In genomic region chr19:48271531-48272151, GRCh38 we compare ENCODE assay signal across 8 cellular contexts. TPM values are rescaled to one million over a fixed set of nuclear protein-coding genes. Genes with fewer than 3 reads are reported as not detected.
DNase-seq lines count a peak whose midpoint lies in the region; ATAC-seq and TF ChIP-seq lines count a peak whose summit lies in the region.

No MANE protein-coding gene starts in this region.

- peaks cover 6% of the 10 kb centered on the region; the same call in 1 of the 2 replicates for H3K36me3 ChIP-seq in ES-I3 (ENCODE audit: insufficient read depth, low read length)

- CTCF ChIA-PET in activated CD8-positive, alpha-beta T cell treated with anti-CD3 and anti-CD28 coated beads for 36 hours (lab: Charles Lee), result interaction anchor here (0.8 to 3.0 kb wide), 5 partner anchors 11 to 64 kb away, joined by 3 to 12 read pairs (median 4); no protein-coding TSS in a partner anchor

- H3K4me3 Mint-ChIP-seq in activated CD8-positive, alpha-beta T cell treated with anti-CD3 and anti-CD28 coated beads for 36 hours, result peak overlapping the region; percentile 74
- H3K4me3 Mint-ChIP-seq in neural crest cell, result peak overlapping the region; percentile 93

- H3K9me3 ChIP-seq in ES-I3 (ENCODE audit: control insufficient read depth, insufficient read depth, low read length), result no peaks in the 10 kb centered on the region

- TF ChIP-seq CTCF in LNCaP clone FGC (IDR thresholded peaks at IDR 0.05; ENCODE audit: control insufficient read depth, extremely low read depth, insufficient read depth) (no peak), foreskin fibroblast (IDR thresholded peaks at IDR 0.05; ENCODE audit: low read depth, low read length) (no peak), neural crest cell (conservative IDR thresholded peaks at IDR 0.05) (no peak)
- TF ChIP-seq CTCF in activated CD8-positive, alpha-beta T cell treated with anti-CD3 and anti-CD28 coated beads for 36 hours (IDR thresholded peaks at IDR 0.05), result no peak

- intact Hi-C loops in activated CD8-positive, alpha-beta T cell treated with anti-CD3 and anti-CD28 coated beads for 36 hours (cut with micrococcal nuclease), result no loop called here

- H3K9me3 Mint-ChIP-seq in activated CD8-positive, alpha-beta T cell treated with anti-CD3 and anti-CD28 coated beads for 36 hours, result no peaks in the 10 kb centered on the region
- no peaks in the 10 kb centered on the region for H3K9me3 Mint-ChIP-seq in neural crest cell

- peak; percentile 60 for ATAC-seq in activated CD8-positive, alpha-beta T cell treated with anti-CD3 and anti-CD28 coated beads for 36 hours
- ATAC-seq in HG02798 (IDR thresholded peaks at IDR 0.05; ENCODE audit: poor library complexity, unreplicated experiment), result no peak
- ATAC-seq in GM18868 (IDR thresholded peaks at IDR 0.05; ENCODE audit: unreplicated experiment), result no peak
- ATAC-seq in GM21360 (IDR thresholded peaks at IDR 0.05; ENCODE audit: unreplicated experiment), result no peak

- H3K9ac ChIP-seq in ES-I3 (ENCODE audit: low read depth, low read length), result peak overlapping the region; percentile 97

- peaks cover 11% of the 10 kb centered on the region for H3K27me3 Mint-ChIP-seq in activated CD8-positive, alpha-beta T cell treated with anti-CD3 and anti-CD28 coated beads for 36 hours
- H3K27me3 Mint-ChIP-seq in neural crest cell (ENCODE audit: low read depth), result no peaks in the 10 kb centered on the region

- no peak overlapping the region for H3K27ac Mint-ChIP-seq in activated CD8-positive, alpha-beta T cell treated with anti-CD3 and anti-CD28 coated beads for 36 hours
- H3K27ac Mint-ChIP-seq in neural crest cell (ENCODE audit: unreplicated experiment), result peak overlapping the region; percentile 99

- peaks cover 7% of the 10 kb centered on the region for H3K4me1 ChIP-seq in ES-I3 (ENCODE audit: insufficient read depth, low read length)

- no peaks in the 10 kb centered on the region for H3K36me3 Mint-ChIP-seq in activated CD8-positive, alpha-beta T cell treated with anti-CD3 and anti-CD28 coated beads for 36 hours (ENCODE audit: low read depth)
- H3K36me3 Mint-ChIP-seq in neural crest cell (ENCODE audit: low read depth), result peaks cover 3% of the 10 kb centered on the region

- no peak for DNase-seq in LNCaP clone FGC (ENCODE audit: low read depth)
- DNase-seq in activated CD8-positive, alpha-beta T cell treated with anti-CD3 and anti-CD28 coated beads for 36 hours, result peak; percentile 35
- peak; percentile 41 to 72 for DNase-seq in foreskin fibroblast
- peak; percentile 58 for DNase-seq in neural crest cell (ENCODE audit: low read depth, low spot score)

- H3K4me1 Mint-ChIP-seq in activated CD8-positive, alpha-beta T cell treated with anti-CD3 and anti-CD28 coated beads for 36 hours (ENCODE audit: low read depth), result peaks cover 12% of the 10 kb centered on the region
- H3K4me1 Mint-ChIP-seq in neural crest cell, result peaks cover 33% of the 10 kb centered on the region

- POLR2A ChIA-PET in activated CD8-positive, alpha-beta T cell treated with anti-CD3 and anti-CD28 coated beads for 36 hours (lab: Charles Lee), result no interaction called here

- H3K4me3 ChIP-seq in LNCaP clone FGC (ENCODE audit: low read depth, low read length) (0 out of 2 replicates have a peak overlapping the region, but pooled peaks have one; percentile 13), foreskin fibroblast (ENCODE audit: low read depth in 1 of 2, low read length in 2 of 2) (peak overlapping the region; percentile 40 to 57)

RNA-seq across cellular contexts. Expression of gene ZNF114, which starts 1.8 kb away (rescaled TPM):
- total RNA-seq in activated CD8-positive, alpha-beta T cell treated with anti-CD3 and anti-CD28 coated beads for 36 hours, result under 1 TPM; 0.36 TPM
- 9.8 and 11.2 TPM in 2 replicates for total RNA-seq in neural crest cell

RNA-seq across cellular contexts. Expression of gene CARD8, which starts 15.9 kb away (rescaled TPM):
- 100 to 1,000 TPM; 109 TPM for total RNA-seq in activated CD8-positive, alpha-beta T cell treated with anti-CD3 and anti-CD28 coated beads for 36 hours
- 65.8 and 73.8 TPM in 2 replicates for total RNA-seq in neural crest cell

RNA-seq across cellular contexts. Expression of gene EMP3, which starts 53.7 kb away (rescaled TPM):
- 100 to 1,000 TPM; 189 to 191 TPM for total RNA-seq in activated CD8-positive, alpha-beta T cell treated with anti-CD3 and anti-CD28 coated beads for 36 hours
- total RNA-seq in neural crest cell, result 27.4 and 30.5 TPM in 2 replicates
